1 cellular context compared by ENCODE assay signal in genomic region chr1:150987928-150988327, GRCh38.
TF ChIP-seq lines count a peak whose summit lies in the region.

No MANE protein-coding gene starts in this region.

TF ChIP-seq in H1, 55 proteins besides CTCF, POLR2A, EP300 and RAD21:
- TF ChIP-seq SP1 (IDR thresholded peaks at IDR 0.05; ENCODE audit: low read depth, low read length) = no peak
- TF ChIP-seq CHD2 (IDR thresholded peaks at IDR 0.05; ENCODE audit: low read length) = no peak
- TF ChIP-seq SUZ12 (IDR thresholded peaks at IDR 0.05; ENCODE audit: low read length) = no peak
- TF ChIP-seq SP4 (IDR thresholded peaks at IDR 0.05; ENCODE audit: low read length) = no peak
- TF ChIP-seq BRCA1 (IDR thresholded peaks at IDR 0.05; ENCODE audit: low read depth, low read length) = no peak
- TF ChIP-seq CEBPB (IDR thresholded peaks at IDR 0.05; ENCODE audit: low read depth, low read length) = no peak
- no peak for TF ChIP-seq POU5F1 (IDR thresholded peaks at IDR 0.05; ENCODE audit: low read depth, low read length)
- TF ChIP-seq ASH2L (IDR thresholded peaks at IDR 0.05; ENCODE audit: low read length) = no peak
- no peak for TF ChIP-seq MAX (IDR thresholded peaks at IDR 0.05)
- TF ChIP-seq TAF7 (optimal IDR thresholded peaks at IDR 0.05; ENCODE audit: borderline replicate concordance, low read depth, low read length) = no peak
- no peak for TF ChIP-seq TEAD4 (IDR thresholded peaks at IDR 0.05; ENCODE audit: low read depth, low read length)
- no peak for TF ChIP-seq KDM5A (IDR thresholded peaks at IDR 0.05; ENCODE audit: low read length)
- TF ChIP-seq EZH2 (IDR thresholded peaks at IDR 0.05; ENCODE audit: low read depth, low read length, severe bottlenecking) = no peak
- no peak for TF ChIP-seq CBX8 (IDR thresholded peaks at IDR 0.05; ENCODE audit: borderline replicate concordance, low read depth, low read length)
- TF ChIP-seq CREB1 (IDR thresholded peaks at IDR 0.05) = no peak
- no peak for TF ChIP-seq RNF2 (IDR thresholded peaks at IDR 0.05; ENCODE audit: borderline replicate concordance, low read depth, low read length, missing control alignments, poor library complexity, severe bottlenecking)
- TF ChIP-seq TAF1 (IDR thresholded peaks at IDR 0.05; ENCODE audit: low read depth, low read length) = no peak
- TF ChIP-seq BCL11A (IDR thresholded peaks at IDR 0.05; ENCODE audit: low read depth in 2 of 2, low read length in 2 of 2) = no peak
- no peak for TF ChIP-seq SP2 (IDR thresholded peaks at IDR 0.05; ENCODE audit: low read length)
- TF ChIP-seq GTF2F1 (IDR thresholded peaks at IDR 0.05; ENCODE audit: borderline replicate concordance, low read depth, low read length) = no peak
TF ChIP-seq in H1: peak in this region for 0.
